17 cellular contexts compared by ENCODE assay signal in genomic region chr4:36046026-36046425, GRCh38.
DNase-seq lines count a peak whose midpoint lies in the region; ATAC-seq, FAIRE-seq and TF ChIP-seq lines count a peak whose summit lies in the region.
"Had no signal": no experiment of that assay in that cellular context is flagged by ENCODE, and none has a peak within 500 bp of the region (broad histone marks: within the 10 kb centered on the region; RNA-seq: fewer than 3 reads in every experiment).

No MANE protein-coding gene starts in this region.

- H4K20me1 ChIP-seq in GM12878 (ENCODE audit: control insufficient read depth, insufficient read depth): no peaks in the 10 kb centered on the region

- H3K9me3 ChIP-seq in GM12878 (replicated peaks; ENCODE audit: control insufficient read depth, insufficient read depth, low read length): no peaks in the 10 kb centered on the region
- H3K9me3 ChIP-seq in body of pancreas: no peaks in the 10 kb centered on the region

- no peak for TF ChIP-seq EP300 in GM12878 (IDR thresholded peaks at IDR 0.05; ENCODE audit: borderline replicate concordance in 1 of 2, control insufficient read depth in 1 of 2, low read depth in 2 of 2, low read length in 2 of 2)

- TF ChIP-seq RAD21 in GM12878 (IDR thresholded peaks at IDR 0.05; ENCODE audit: insufficient read depth, low read depth, low read length): no peak

- no peaks in the 10 kb centered on the region for H3K79me2 ChIP-seq in GM12878 (ENCODE audit: control insufficient read depth, insufficient read depth, low read length)

- CTCF ChIA-PET in GM12878 (lab: Yijun Ruan, JAX): interaction anchor here (0.8 kb wide), 1 partner anchor 12 kb away, joined by 3 read pairs; no protein-coding TSS in a partner anchor

- TF ChIP-seq CTCF in GM12878 (IDR thresholded peaks at IDR 0.05 in 2 of 3, conservative IDR thresholded peaks at IDR 0.05 in 1 of 3; ENCODE audit: control insufficient read depth in 2 of 3, extremely low read depth in 1 of 3, insufficient read depth in 1 of 3, low read depth in 3 of 3, low read length in 3 of 3): no peak
- TF ChIP-seq CTCF in body of pancreas (IDR thresholded peaks at IDR 0.05): no peak

- SMC1A ChIA-PET in GM12878 (lab: Charles Lee; ENCODE audit: uncharacterized antibody, unreplicated experiment): no interaction called here

- TF ChIP-seq POLR2A in GM12878 (IDR thresholded peaks at IDR 0.05; ENCODE audit: low read depth, low read length) (no peak), body of pancreas (IDR thresholded peaks at IDR 0.05) (no peak)

- RAD21 ChIA-PET in GM12878 (lab: Charles Lee; ENCODE audit: unreplicated experiment): interaction anchor here (0.6 kb wide), 1 partner anchor 71 kb away, joined by 3 read pairs; no protein-coding TSS in a partner anchor

- H3K27ac ChIP-seq in GM12878 (ENCODE audit: control insufficient read depth, insufficient read depth) (no peak overlapping the region), body of pancreas (no peak overlapping the region)

- H3K9ac ChIP-seq in GM12878 (ENCODE audit: control insufficient read depth, insufficient read depth, low read length): no peak overlapping the region

- intact Hi-C loops in GM12878 (cut with micrococcal nuclease; ENCODE audit: unreplicated experiment): no loop called here
- intact Hi-C loops in body of pancreas (cut with DNase I): no loop called here

- no peak overlapping the region for H3K4me3 ChIP-seq in GM12878
- H3K4me3 ChIP-seq in body of pancreas: no peak overlapping the region

- POLR2A ChIA-PET in GM12878 (lab: Charles Lee): no interaction called here

- in situ Hi-C loops in GM12878 (cut with MboI): no loop called here

- no peaks in the 10 kb centered on the region for H3K27me3 ChIP-seq in GM12878 (replicated peaks in 1 of 2; ENCODE audit: control insufficient read depth in 2 of 2, insufficient read depth in 2 of 2, low read length in 1 of 2)
- no peaks in the 10 kb centered on the region for H3K27me3 ChIP-seq in body of pancreas

- ATAC-seq in GM21423 (IDR thresholded peaks at IDR 0.05; ENCODE audit: unreplicated experiment): peak; percentile 60
- peak; percentile 44; the same call in 2 of the 3 replicates for ATAC-seq in GM12878
- ATAC-seq in body of pancreas: no peak

- H2AFZ ChIP-seq in GM12878 (ENCODE audit: control insufficient read depth, low read depth, low read length): no peak overlapping the region

- H3K36me3 ChIP-seq in GM12878 (ENCODE audit: control insufficient read depth in 2 of 2, insufficient read depth in 2 of 2, low read length in 1 of 2) (no peaks in the 10 kb centered on the region), body of pancreas (replicated peaks in 1 of 2; ENCODE audit: insufficient read depth in 1 of 2, low read depth in 2 of 2) (no peaks in the 10 kb centered on the region)

- DNase-seq in DMS53 treated with DMSO at 0.1 percent for 48 hours (lab: John Stamatoyannopoulos, UW; ENCODE audit: unreplicated experiment) (peak; percentile 76), GM12878 (ENCODE audit: low read depth, low spot score) (no peak), renal cortical epithelial cell (ENCODE audit: low read depth) (peak; percentile 38), NK-92 (lab: John Stamatoyannopoulos, UW; ENCODE audit: unreplicated experiment) (no peak), body of pancreas (no peak), NCI-H82 (lab: John Stamatoyannopoulos, UW) (no peak)
- DNase-seq: C1 segment of cervical spinal cord; CD4-positive, alpha-beta T cell; DMS153; GOT3; H9; KG1 had no signal

- H3K4me1 ChIP-seq in GM12878 (ENCODE audit: control insufficient read depth, insufficient read depth, low read length) (no peaks in the 10 kb centered on the region), body of pancreas (no peaks in the 10 kb centered on the region)

- FAIRE-seq in GM12878 (lab: Jason Lieb, UNC): no peak
- FAIRE-seq: A204.1, D721Med, GM12891, GM19239 had no signal

- BruUV-seq in GM12878 (replicated peaks; lab: Mats Ljungman, UMichigan): no TSS peak

- H3K4me2 ChIP-seq in GM12878 (ENCODE audit: control insufficient read depth, insufficient read depth): no peak overlapping the region

TF ChIP-seq in GM12878, 131 proteins besides CTCF, POLR2A, EP300 and RAD21 (continues in another document):
- TF ChIP-seq PBX3 (IDR thresholded peaks at IDR 0.05; ENCODE audit: insufficient replicate concordance, low read depth, low read length) (no peak), IRF5 (IDR thresholded peaks at IDR 0.05; ENCODE audit: borderline replicate concordance) (no peak), PML (IDR thresholded peaks at IDR 0.05; ENCODE audit: low read length) (no peak), BMI1 (IDR thresholded peaks at IDR 0.05; ENCODE audit: borderline replicate concordance) (no peak), RAD51 (IDR thresholded peaks at IDR 0.05) (no peak), CUX1 (IDR thresholded peaks at IDR 0.05; ENCODE audit: insufficient replicate concordance, low read depth, low read length) (no peak), SUZ12 (IDR thresholded peaks at IDR 0.05; ENCODE audit: unreplicated experiment) (no peak), BCL11A (IDR thresholded peaks at IDR 0.05; ENCODE audit: low read depth, low read length) (no peak), SPI1 (IDR thresholded peaks at IDR 0.05; ENCODE audit: borderline replicate concordance, insufficient read depth, low read depth, low read length) (no peak)

Comparison
In these comparisons a context has a peak if more than half of its experiments do, and no peak if none do; other contexts are left out.
1. DNase-seq: peak in DMS53 treated with DMSO at 0.1 percent for 48 hours (single experiment) and renal cortical epithelial cell (single experiment); none in GM12878 (single experiment), NK-92 (single experiment), body of pancreas (0 of 4) and NCI-H82 (single experiment).